Comparison of ENCODE assay signal across 8 cellular contexts in genomic region chr1:112840631-112841624, GRCh38.
DNase-seq lines count a peak whose midpoint lies in the region; ATAC-seq, FAIRE-seq and TF ChIP-seq lines count a peak whose summit lies in the region.

No MANE protein-coding gene starts in this region.

- ATAC-seq in HG02759 (IDR thresholded peaks at IDR 0.05; ENCODE audit: unreplicated experiment) = peak; percentile 66

- H3K27ac ChIP-seq in brain microvascular endothelial cell = no peak overlapping the region
- no peak overlapping the region for H3K27ac ChIP-seq in ascending aorta

- DNase-seq in GM12865 (ENCODE audit: low read depth) = peak; percentile 54
- peak; percentile 71 for DNase-seq in NCI-H748 (lab: John Stamatoyannopoulos, UW; ENCODE audit: unreplicated experiment)
- peak; percentile 42 for DNase-seq in left kidney (ENCODE audit: low read depth, low spot score)
- no peak for DNase-seq in brain microvascular endothelial cell
- DNase-seq in HFFc6 = no peak
- no peak for DNase-seq in frontal cortex (ENCODE audit: low spot score in 2 of 2)
- no peak for DNase-seq in ascending aorta (ENCODE audit: low spot score in 2 of 2)

- in situ Hi-C loops in brain microvascular endothelial cell (cut with HindIII; ENCODE audit: low pct_ligation_motif_present, low sequenced_read_pairs) = no loop called here

- no peak for FAIRE-seq in frontal cortex (lab: Jason Lieb, UNC)

- H3K4me1 Mint-ChIP-seq in HFFc6 (ENCODE audit: low read depth) = peaks cover 20% of the 10 kb centered on the region

- H3K4me3 Mint-ChIP-seq in HFFc6 = no peak overlapping the region

- no peaks in the 10 kb centered on the region for H3K27me3 ChIP-seq in brain microvascular endothelial cell (replicated peaks)
- H3K27me3 ChIP-seq in ascending aorta = no peaks in the 10 kb centered on the region

- H3K27me3 Mint-ChIP-seq in HFFc6 (ENCODE audit: insufficient read depth) = no peaks in the 10 kb centered on the region

- TF ChIP-seq CTCF in GM12865 (IDR thresholded peaks at IDR 0.05; ENCODE audit: insufficient read depth, low read depth, low read length, missing control alignments) = no peak
- no peak for TF ChIP-seq CTCF in brain microvascular endothelial cell (IDR thresholded peaks at IDR 0.05; ENCODE audit: low read depth, low read length, missing control alignments)
- no peak for TF ChIP-seq CTCF in HFFc6 (IDR thresholded peaks at IDR 0.05)
- no peak for TF ChIP-seq CTCF in ascending aorta (IDR thresholded peaks at IDR 0.05)

- H3K9me3 Mint-ChIP-seq in HFFc6 = no peaks in the 10 kb centered on the region

- H3K36me3 ChIP-seq in brain microvascular endothelial cell (replicated peaks) = no peaks in the 10 kb centered on the region
- H3K36me3 ChIP-seq in ascending aorta = no peaks in the 10 kb centered on the region

- no peaks in the 10 kb centered on the region for H3K36me3 Mint-ChIP-seq in HFFc6 (ENCODE audit: low read depth)

- H3K27ac Mint-ChIP-seq in HFFc6 = no peak overlapping the region

- no peak overlapping the region for H3K4me3 ChIP-seq in GM12865 (ENCODE audit: low read depth, low read length)
- no peak overlapping the region for H3K4me3 ChIP-seq in brain microvascular endothelial cell (ENCODE audit: low read depth, low read length)
- no peak overlapping the region for H3K4me3 ChIP-seq in ascending aorta

- intact Hi-C loops in ascending aorta (cut with DNase I) = no loop called here

- no peaks in the 10 kb centered on the region for H3K4me1 ChIP-seq in ascending aorta

- no peaks in the 10 kb centered on the region for H3K9me3 ChIP-seq in ascending aorta

Comparison
In these comparisons a context has a peak if more than half of its experiments do, and no peak if none do; other contexts are left out.
1. DNase-seq: peak in GM12865 (single experiment), NCI-H748 (single experiment) and left kidney (single experiment); none in brain microvascular endothelial cell (single experiment), HFFc6 (single experiment), frontal cortex (0 of 2) and ascending aorta (0 of 2).